2 cellular contexts compared by ENCODE assay signal in the genomic region with DNA sequence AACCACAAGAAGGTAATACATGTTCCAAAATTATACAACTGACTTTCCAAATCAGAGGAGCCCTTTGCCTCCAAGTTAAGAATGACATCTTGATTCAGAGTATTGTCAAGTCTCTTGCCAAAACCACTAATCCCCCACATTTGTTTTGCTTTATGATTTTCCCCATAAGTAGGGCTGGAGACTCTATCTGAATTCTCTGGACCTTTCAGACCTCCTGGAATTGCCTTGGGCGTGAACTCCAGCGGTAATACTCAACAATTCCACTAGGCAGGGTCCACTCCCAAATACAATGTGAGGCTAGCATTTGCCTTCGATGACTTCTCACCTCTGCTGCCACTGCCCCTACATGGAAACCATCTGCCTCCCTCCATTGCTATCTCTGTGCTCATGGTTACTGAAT.
TF ChIP-seq lines count a peak whose summit lies in the region.

No MANE protein-coding gene starts in this region.

TF ChIP-seq in HepG2, 621 proteins besides CTCF, POLR2A, EP300 and RAD21:
- no peak for TF ChIP-seq SSRP1 (CRISPR knock-in tag; IDR thresholded peaks at IDR 0.05)
- TF ChIP-seq SMARCC2 (IDR thresholded peaks at IDR 0.05), result no peak
- no peak for TF ChIP-seq GTF3A (CRISPR knock-in tag; conservative IDR thresholded peaks at IDR 0.05)
- no peak for TF ChIP-seq ZNF879 (CRISPR knock-in tag; IDR thresholded peaks at IDR 0.05)
- TF ChIP-seq, protein P1, sequence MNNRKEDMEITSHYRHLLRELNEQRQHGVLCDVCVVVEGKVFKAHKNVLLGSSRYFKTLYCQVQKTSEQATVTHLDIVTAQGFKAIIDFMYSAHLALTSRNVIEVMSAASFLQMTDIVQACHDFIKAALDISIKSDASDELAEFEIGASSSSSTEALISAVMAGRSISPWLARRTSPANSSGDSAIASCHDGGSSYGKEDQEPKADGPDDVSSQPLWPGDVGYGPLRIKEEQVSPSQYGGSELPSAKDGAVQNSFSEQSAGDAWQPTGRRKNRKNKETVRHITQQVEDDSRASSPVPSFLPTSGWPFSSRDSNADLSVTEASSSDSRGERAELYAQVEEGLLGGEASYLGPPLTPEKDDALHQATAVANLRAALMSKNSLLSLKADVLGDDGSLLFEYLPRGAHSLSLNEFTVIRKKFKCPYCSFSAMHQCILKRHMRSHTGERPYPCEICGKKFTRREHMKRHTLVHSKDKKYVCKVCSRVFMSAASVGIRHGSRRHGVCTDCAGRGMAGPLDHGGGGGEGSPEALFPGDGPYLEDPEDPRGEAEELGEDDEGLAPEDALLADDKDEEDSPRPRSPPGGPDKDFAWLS (CRISPR knock-in tag; IDR thresholded peaks at IDR 0.05; ENCODE audit: borderline replicate concordance), result no peak
- TF ChIP-seq ARHGAP35 (CRISPR knock-in tag; IDR thresholded peaks at IDR 0.05; ENCODE audit: borderline replicate concordance), result no peak
- no peak for TF ChIP-seq HOXA3 (CRISPR knock-in tag; IDR thresholded peaks at IDR 0.05)
TF ChIP-seq in HepG2: peak in this region for 0.

TF ChIP-seq in WTC11, 78 proteins besides CTCF, POLR2A, EP300 and RAD21:
- TF ChIP-seq ZNF121 (CRISPR knock-in tag; IDR thresholded peaks at IDR 0.05) (no peak), FOXJ3 (CRISPR knock-in tag; IDR thresholded peaks at IDR 0.05; ENCODE audit: borderline replicate concordance) (no peak), NR1H2 (CRISPR knock-in tag; IDR thresholded peaks at IDR 0.05) (no peak), NR2C2 (CRISPR knock-in tag; IDR thresholded peaks at IDR 0.05) (no peak), SMAD4 (CRISPR knock-in tag; IDR thresholded peaks at IDR 0.05) (no peak), ZNF219 (CRISPR knock-in tag; IDR thresholded peaks at IDR 0.05; ENCODE audit: borderline replicate concordance) (no peak), JAZF1 (CRISPR knock-in tag; IDR thresholded peaks at IDR 0.05) (no peak), NFATC4 (CRISPR knock-in tag; IDR thresholded peaks at IDR 0.05) (no peak)
- TF ChIP-seq, protein P2, sequence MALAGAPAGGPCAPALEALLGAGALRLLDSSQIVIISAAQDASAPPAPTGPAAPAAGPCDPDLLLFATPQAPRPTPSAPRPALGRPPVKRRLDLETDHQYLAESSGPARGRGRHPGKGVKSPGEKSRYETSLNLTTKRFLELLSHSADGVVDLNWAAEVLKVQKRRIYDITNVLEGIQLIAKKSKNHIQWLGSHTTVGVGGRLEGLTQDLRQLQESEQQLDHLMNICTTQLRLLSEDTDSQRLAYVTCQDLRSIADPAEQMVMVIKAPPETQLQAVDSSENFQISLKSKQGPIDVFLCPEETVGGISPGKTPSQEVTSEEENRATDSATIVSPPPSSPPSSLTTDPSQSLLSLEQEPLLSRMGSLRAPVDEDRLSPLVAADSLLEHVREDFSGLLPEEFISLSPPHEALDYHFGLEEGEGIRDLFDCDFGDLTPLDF (CRISPR knock-in tag; IDR thresholded peaks at IDR 0.05), result no peak
- TF ChIP-seq, protein P3, sequence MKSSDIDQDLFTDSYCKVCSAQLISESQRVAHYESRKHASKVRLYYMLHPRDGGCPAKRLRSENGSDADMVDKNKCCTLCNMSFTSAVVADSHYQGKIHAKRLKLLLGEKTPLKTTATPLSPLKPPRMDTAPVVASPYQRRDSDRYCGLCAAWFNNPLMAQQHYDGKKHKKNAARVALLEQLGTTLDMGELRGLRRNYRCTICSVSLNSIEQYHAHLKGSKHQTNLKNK (CRISPR knock-in tag; IDR thresholded peaks at IDR 0.05), result no peak
- TF ChIP-seq, protein P4, sequence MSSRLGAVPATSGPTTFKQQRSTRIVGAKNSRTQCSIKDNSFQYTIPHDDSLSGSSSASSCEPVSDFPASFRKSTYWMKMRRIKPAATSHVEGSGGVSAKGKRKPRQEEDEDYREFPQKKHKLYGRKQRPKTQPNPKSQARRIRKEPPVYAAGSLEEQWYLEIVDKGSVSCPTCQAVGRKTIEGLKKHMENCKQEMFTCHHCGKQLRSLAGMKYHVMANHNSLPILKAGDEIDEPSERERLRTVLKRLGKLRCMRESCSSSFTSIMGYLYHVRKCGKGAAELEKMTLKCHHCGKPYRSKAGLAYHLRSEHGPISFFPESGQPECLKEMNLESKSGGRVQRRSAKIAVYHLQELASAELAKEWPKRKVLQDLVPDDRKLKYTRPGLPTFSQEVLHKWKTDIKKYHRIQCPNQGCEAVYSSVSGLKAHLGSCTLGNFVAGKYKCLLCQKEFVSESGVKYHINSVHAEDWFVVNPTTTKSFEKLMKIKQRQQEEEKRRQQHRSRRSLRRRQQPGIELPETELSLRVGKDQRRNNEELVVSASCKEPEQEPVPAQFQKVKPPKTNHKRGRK (CRISPR knock-in tag; IDR thresholded peaks at IDR 0.05; ENCODE audit: borderline replicate concordance), result no peak
